Comparison of ENCODE assay signal across 1 cellular context in genomic region chr2:23915327-23915726, GRCh38.
TF ChIP-seq lines count a peak whose summit lies in the region.

No MANE protein-coding gene starts in this region.

TF ChIP-seq in HEK293, 187 proteins besides CTCF, POLR2A, EP300 and RAD21:
- TF ChIP-seq ZNF488 (tag by site-specific recombination; IDR thresholded peaks at IDR 0.05) = no peak
- no peak for TF ChIP-seq ZFP41 (tag by site-specific recombination; IDR thresholded peaks at IDR 0.05; ENCODE audit: borderline replicate concordance)
- TF ChIP-seq OSR2 (tag by site-specific recombination; IDR thresholded peaks at IDR 0.05) = peak; percentile 59; the same call in 1 of the 2 replicates
- no peak for TF ChIP-seq ZNF155 (tag by site-specific recombination; IDR thresholded peaks at IDR 0.05)
- no peak for TF ChIP-seq ZBTB8A (tag by site-specific recombination; IDR thresholded peaks at IDR 0.05)
- no peak for TF ChIP-seq ZNF223 (tag by site-specific recombination; IDR thresholded peaks at IDR 0.05)
- peak; percentile 63 for TF ChIP-seq ZNF362 (tag by site-specific recombination; IDR thresholded peaks at IDR 0.05)
- no peak for TF ChIP-seq ZBTB17 (tag by site-specific recombination; IDR thresholded peaks at IDR 0.05)
